ENCODE assay signal across 10 cellular contexts in genomic region chr2:201419057-201419635, GRCh38. TPM values are rescaled to one million over a fixed set of nuclear protein-coding genes. Genes with fewer than 3 reads are reported as not detected.
DNase-seq lines count a peak whose midpoint lies in the region; ATAC-seq and TF ChIP-seq lines count a peak whose summit lies in the region.
"Had no signal": no experiment of that assay in that cellular context is flagged by ENCODE, and none has a peak within 500 bp of the region (broad histone marks: within the 10 kb centered on the region; RNA-seq: fewer than 3 reads in every experiment).

No MANE protein-coding gene starts in this region.

- H3K27ac Mint-ChIP-seq in CD4-positive, CD25-positive, alpha-beta regulatory T cell: peak overlapping the region; percentile 44 to 83 (median 77)

- H3K4me1 ChIP-seq in CD4-positive, CD25-positive, alpha-beta regulatory T cell (ENCODE audit: control insufficient read depth, insufficient read depth, low read length, poor library complexity, severe bottlenecking): peaks cover 35% of the 10 kb centered on the region
- no peaks in the 10 kb centered on the region for H3K4me1 ChIP-seq in liver (ENCODE audit: control insufficient read depth in 4 of 4, insufficient read depth in 4 of 4, low read length in 3 of 4)

- no peaks in the 10 kb centered on the region for H3K36me3 Mint-ChIP-seq in CD4-positive, CD25-positive, alpha-beta regulatory T cell

- H3K36me3 ChIP-seq in CD4-positive, CD25-positive, alpha-beta regulatory T cell (ENCODE audit: control insufficient read depth, insufficient read depth, low read length): peaks cover 16% of the 10 kb centered on the region
- peaks cover 0 to 2% (median 0%) of the 10 kb centered on the region in 4 donors for H3K36me3 ChIP-seq in liver (ENCODE audit: control insufficient read depth in 4 of 4, insufficient read depth in 3 of 4, low read depth in 1 of 4, low read length in 3 of 4)
- H3K36me3 ChIP-seq in WERI-Rb-1: peaks cover 15% of the 10 kb centered on the region

- H3K4me1 Mint-ChIP-seq in CD4-positive, CD25-positive, alpha-beta regulatory T cell: peaks cover 37 to 62% (median 50%) of the 10 kb centered on the region in 4 donors

- H3K27me3 Mint-ChIP-seq in CD4-positive, CD25-positive, alpha-beta regulatory T cell: no peaks in the 10 kb centered on the region

- TF ChIP-seq CTCF in astrocyte of the spinal cord (IDR thresholded peaks at IDR 0.05; ENCODE audit: low read depth, low read length) (peak; percentile 5), liver (IDR thresholded peaks at IDR 0.05; ENCODE audit: low read depth, low read length, missing input control) (no peak), WERI-Rb-1 (IDR thresholded peaks at IDR 0.05; ENCODE audit: low read depth, low read length) (no peak)

- peak; percentile 11 to 22 for TF ChIP-seq RAD21 in liver (IDR thresholded peaks at IDR 0.05)

- peak overlapping the region; percentile 58 for H3K27ac ChIP-seq in CD4-positive, CD25-positive, alpha-beta regulatory T cell (ENCODE audit: insufficient read depth, low read length, poor library complexity, severe bottlenecking)
- H3K27ac ChIP-seq in liver (ENCODE audit: low read depth in 1 of 2, low read length in 2 of 2) (no peak overlapping the region), WERI-Rb-1 (no peak overlapping the region)

- H3K9ac ChIP-seq in liver (ENCODE audit: low read depth in 1 of 2, low read length in 2 of 2): no peak overlapping the region

- WGBS in liver: 82% methylated on average over 3 of the region's 3 CpGs

- peak overlapping the region in 1 of 4 donors; percentile 48 for H3K4me3 Mint-ChIP-seq in CD4-positive, CD25-positive, alpha-beta regulatory T cell

- no peak overlapping the region for H3K4me3 ChIP-seq in CD4-positive, CD25-positive, alpha-beta regulatory T cell (ENCODE audit: low read depth, low read length)
- H3K4me3 ChIP-seq in astrocyte of the spinal cord (ENCODE audit: low read depth, low read length): no peak overlapping the region
- H3K4me3 ChIP-seq in liver (ENCODE audit: low read depth in 1 of 3, low read length in 3 of 3): no peak overlapping the region
- no peak overlapping the region for H3K4me3 ChIP-seq in WERI-Rb-1 (ENCODE audit: low read depth, low read length)

- no peak for DNase-seq in CD4-positive, CD25-positive, alpha-beta regulatory T cell
- DNase-seq in HT-29 (ENCODE audit: low spot score): peak; percentile 53
- peak; percentile 36 for DNase-seq in astrocyte of the spinal cord (ENCODE audit: low read depth, low spot score)
- no peak for DNase-seq in WERI-Rb-1
- DNase-seq in NCI-H69 (lab: John Stamatoyannopoulos, UW): no peak
- no peak for DNase-seq in DMS153 (lab: John Stamatoyannopoulos, UW)
- no peak for DNase-seq in activated CD4-positive, alpha-beta T cell treated with anti-CD3 and anti-CD28 coated beads for 4 hours
- DNase-seq: midbrain had no signal

- in situ Hi-C loops in astrocyte of the spinal cord (cut with HindIII; ENCODE audit: low sequenced_read_pairs): no loop called here

- no peaks in the 10 kb centered on the region for H3K9me3 Mint-ChIP-seq in CD4-positive, CD25-positive, alpha-beta regulatory T cell

- H3K27me3 ChIP-seq in CD4-positive, CD25-positive, alpha-beta regulatory T cell (ENCODE audit: control insufficient read depth, insufficient read depth, low read length): no peaks in the 10 kb centered on the region
- H3K27me3 ChIP-seq in liver (ENCODE audit: control insufficient read depth in 4 of 4, insufficient read depth in 4 of 4, low read length in 3 of 4): no peaks in the 10 kb centered on the region
- no peaks in the 10 kb centered on the region for H3K27me3 ChIP-seq in WERI-Rb-1 (ENCODE audit: insufficient read depth, low read depth, severe bottlenecking)

- no peaks in the 10 kb centered on the region for H3K9me3 ChIP-seq in CD4-positive, CD25-positive, alpha-beta regulatory T cell (ENCODE audit: control insufficient read depth in 2 of 2, low read length in 2 of 2)
- no peaks in the 10 kb centered on the region for H3K9me3 ChIP-seq in liver (ENCODE audit: control insufficient read depth in 4 of 4, low read length in 3 of 4)
- H3K9me3 ChIP-seq in WERI-Rb-1 (ENCODE audit: severe bottlenecking): no peaks in the 10 kb centered on the region

- ATAC-seq in CD4-positive, CD25-positive, alpha-beta regulatory T cell (ENCODE audit: low read depth in 2 of 2): no peak
- ATAC-seq: sciatic nerve had no signal

TF ChIP-seq in liver, 16 proteins besides CTCF, POLR2A, EP300 and RAD21:
- no peak for TF ChIP-seq ATF3 (IDR thresholded peaks at IDR 0.05)
- no peak for TF ChIP-seq MAX (IDR thresholded peaks at IDR 0.05)
- no peak for TF ChIP-seq NR2F2 (IDR thresholded peaks at IDR 0.05)
- TF ChIP-seq EGR1 (IDR thresholded peaks at IDR 0.05; ENCODE audit: low read depth in 2 of 2): no peak
- no peak for TF ChIP-seq HNF4G (IDR thresholded peaks at IDR 0.05)
- TF ChIP-seq REST (IDR thresholded peaks at IDR 0.05): no peak
- no peak for TF ChIP-seq RXRA (IDR thresholded peaks at IDR 0.05)
- no peak for TF ChIP-seq TAF1 (conservative IDR thresholded peaks at IDR 0.05)
- TF ChIP-seq HNF4A (conservative IDR thresholded peaks at IDR 0.05): no peak
- TF ChIP-seq YY1 (IDR thresholded peaks at IDR 0.05): no peak
- no peak for TF ChIP-seq JUND (IDR thresholded peaks at IDR 0.05)
- TF ChIP-seq ZBTB33 (IDR thresholded peaks at IDR 0.05): no peak
- TF ChIP-seq FOXA2 (IDR thresholded peaks at IDR 0.05): no peak
- TF ChIP-seq FOXA1 (IDR thresholded peaks at IDR 0.05): no peak
- TF ChIP-seq GABPA (IDR thresholded peaks at IDR 0.05 in 1 of 2, conservative IDR thresholded peaks at IDR 0.05 in 1 of 2): no peak
- no peak for TF ChIP-seq SP1 (IDR thresholded peaks at IDR 0.05)

RNA-seq across cellular contexts. Expression of gene TRAK2, which starts 32.1 kb away (rescaled TPM):
- 66.5 TPM for total RNA-seq in CD4-positive, CD25-positive, alpha-beta regulatory T cell
- 10 to 100 TPM; 53.0 to 65.2 (median 56.8) TPM for polyA plus RNA-seq in CD4-positive, CD25-positive, alpha-beta regulatory T cell
- 6.8 and 10.0 TPM in 2 replicates for total RNA-seq in HT-29 (2014; rRNA removed; shearing (Covaris generic))
- total RNA-seq in liver: 100 to 1,000 TPM in 1 of 2 donors, 10 to 100 TPM in 1; 18.7 to 207 TPM
- 1 to 10 TPM; 6.1 to 6.2 TPM for polyA plus RNA-seq in liver

RNA-seq across cellular contexts. Expression of gene STRADB, which starts 32.4 kb away (rescaled TPM):
- total RNA-seq in CD4-positive, CD25-positive, alpha-beta regulatory T cell: 11.0 TPM
- 10 to 100 TPM; 34.2 to 44.2 (median 35.6) TPM for polyA plus RNA-seq in CD4-positive, CD25-positive, alpha-beta regulatory T cell
- total RNA-seq in HT-29 (2014; rRNA removed; shearing (Covaris generic)): 7.6 and 8.1 TPM in 2 replicates
- 100 to 1,000 TPM in 1 of 2 donors, 10 to 100 TPM in 1; 56.1 to 199 TPM for total RNA-seq in liver
- 10 to 100 TPM; 35.9 to 78.6 TPM for polyA plus RNA-seq in liver

Comparison
In these comparisons a context has a peak if more than half of its experiments do, and no peak if none do; other contexts are left out.
1. DNase-seq: peak in HT-29 (single experiment) and astrocyte of the spinal cord (single experiment); none in CD4-positive, CD25-positive, alpha-beta regulatory T cell (0 of 3), WERI-Rb-1 (single experiment), NCI-H69 (single experiment), DMS153 (single experiment) and activated CD4-positive, alpha-beta T cell treated with anti-CD3 and anti-CD28 coated beads for 4 hours (0 of 2).